20 cellular contexts compared by ENCODE assay signal in genomic region chr1:41612953-41613352, GRCh38.
DNase-seq lines count a peak whose midpoint lies in the region; ATAC-seq lines count a peak whose summit lies in the region.
"Had no signal": no experiment of that assay in that cellular context is flagged by ENCODE, and none has a peak within 500 bp of the region (broad histone marks: within the 10 kb centered on the region; RNA-seq: fewer than 3 reads in every experiment).

No MANE protein-coding gene starts in this region.

- no peaks in the 10 kb centered on the region for H3K9me3 ChIP-seq in right cardiac atrium (ENCODE audit: control insufficient read depth, low read length)
- H3K9me3 ChIP-seq: A549, HAP-1, uterus had no signal

- ATAC-seq in right cardiac atrium: peak; percentile 48 to 66
- ATAC-seq in Right ventricle myocardium inferior: no peak
- ATAC-seq: A549, left lobe of liver had no signal

- DNase-seq in right cardiac atrium: peak; percentile 54 to 70 (median 68)
- no peak for DNase-seq in Right ventricle myocardium inferior (ENCODE audit: missing footprints)
- peak; percentile 32 for DNase-seq in fibroblast of gingiva (ENCODE audit: low read depth)
- DNase-seq in myocyte (ENCODE audit: low read depth): peak; percentile 65
- DNase-seq in ureter (ENCODE audit: low spot score): peak; percentile 41
- no peak for DNase-seq in stimulated activated CD4-positive, alpha-beta T cell treated with anti-CD3 and anti-CD28 coated beads, Interleukin-4, amount 100 ng/mL, for 1 hour
- DNase-seq in kidney tubule cell (ENCODE audit: low spot score): no peak
- no peak for DNase-seq in NCI-H446 (lab: John Stamatoyannopoulos, UW)
- DNase-seq: activated CD4-positive, alpha-beta T cell treated with anti-CD3 and anti-CD28 coated beads for 48 hours; anterior cingulate cortex; NCI-H1694 treated with DMSO at 0.1 percent for 48 hours; NCI-H774; nephron progenitor cell had no signal

- H3K4me1 ChIP-seq in right cardiac atrium (ENCODE audit: control insufficient read depth, insufficient read depth, low read length): peaks cover 11% of the 10 kb centered on the region
- H3K4me1 ChIP-seq: A549, HAP-1 had no signal

- no peak overlapping the region for H3K27ac ChIP-seq in right cardiac atrium (ENCODE audit: low read length)
- H3K27ac ChIP-seq: A549; BLaER1 treated with 17β-estradiol and CSF1 and Interleukin-3, amounts not matched to agents 10 nM and 100 nM; parathyroid adenoma; uterus; VCaP had no signal

- intact Hi-C loops in right cardiac atrium (cut with DNase I): no loop called here
- intact Hi-C loops in Right ventricle myocardium inferior (cut with DNase I): no loop called here

- H3K4me3 ChIP-seq in right cardiac atrium (ENCODE audit: low read length): no peak overlapping the region
- H3K4me3 ChIP-seq: A549; BLaER1 treated with 17β-estradiol and CSF1 and Interleukin-3, amounts not matched to agents 10 nM and 100 nM; HAP-1; uterus had no signal

- 80% methylated on average over 9 of the region's 9 CpGs for WGBS in right cardiac atrium

- H3K27me3 ChIP-seq in right cardiac atrium (ENCODE audit: control insufficient read depth, insufficient read depth): no peaks in the 10 kb centered on the region
- H3K27me3 ChIP-seq: BLaER1 treated with 17β-estradiol and CSF1 and Interleukin-3, amounts not matched to agents 10 nM and 100 nM; uterus had no signal

Comparison
In these comparisons a context has a peak if more than half of its experiments do, and no peak if none do; other contexts are left out.
1. DNase-seq: peak in right cardiac atrium (3 of 3), fibroblast of gingiva (single experiment), myocyte (single experiment) and ureter (single experiment); none in Right ventricle myocardium inferior (single experiment), stimulated activated CD4-positive, alpha-beta T cell treated with anti-CD3 and anti-CD28 coated beads, Interleukin-4, amount 100 ng/mL, for 1 hour (single experiment), kidney tubule cell (single experiment) and NCI-H446 (0 of 2).